In the genomic region with DNA sequence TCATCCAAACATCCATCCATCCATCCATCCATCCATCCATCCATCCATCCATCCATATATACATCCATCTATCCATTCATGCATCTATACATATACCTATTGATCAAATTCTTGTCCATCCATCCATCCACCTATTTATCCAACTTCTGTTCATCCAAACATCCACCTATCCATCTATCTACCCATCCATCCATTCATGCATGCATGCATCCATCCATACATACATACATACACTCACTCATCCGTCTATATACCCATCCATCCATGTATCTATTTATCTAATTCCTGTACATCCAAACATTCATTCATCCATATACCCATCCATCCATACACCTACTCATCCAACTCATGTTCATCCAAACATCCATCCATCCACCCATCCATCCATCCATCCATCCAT, we compare ENCODE assay signal across 18 cellular contexts. TPM values are rescaled to one million over a fixed set of nuclear protein-coding genes. Genes with fewer than 3 reads are reported as not detected.
DNase-seq lines count a peak whose midpoint lies in the region; FAIRE-seq and TF ChIP-seq lines count a peak whose summit lies in the region.
"Had no signal": no experiment of that assay in that cellular context is flagged by ENCODE, and none has a peak within 500 bp of the region (broad histone marks: within the 10 kb centered on the region; RNA-seq: fewer than 3 reads in every experiment).

No MANE protein-coding gene starts in this region.

- no peak overlapping the region for H3K4ac ChIP-seq in H1 (replicated peaks; ENCODE audit: insufficient read length, low read depth, low read length)

- peaks cover 5% of the 10 kb centered on the region; the same call in 1 of the 2 replicates for H3K23me2 ChIP-seq in H1 (ENCODE audit: low read depth, low read length)

- TF ChIP-seq POLR2A in H1 (IDR thresholded peaks at IDR 0.05; ENCODE audit: control extremely low read depth in 1 of 2, low read depth in 2 of 2, low read length in 2 of 2) = no peak

- no peak overlapping the region for H3K9ac ChIP-seq in H1 (replicated peaks in 1 of 4; ENCODE audit: extremely low read depth in 1 of 4, low read depth in 3 of 4, low read length in 3 of 4)
- H3K9ac ChIP-seq: GM23248 had no signal

- no peak overlapping the region for H2AK5ac ChIP-seq in H1 (ENCODE audit: low read depth, low read length)

- H3K4me1 Mint-ChIP-seq in progenitor cell of endocrine pancreas (ENCODE audit: low read depth) = peaks cover 4% of the 10 kb centered on the region
- H3K4me1 Mint-ChIP-seq in activated CD4-positive, alpha-beta T cell treated with anti-CD3 and anti-CD28 coated beads, Interleukin-2, amount 10 ng/mL, durations not matched to agents 7 days and 5 days = peaks cover 10% of the 10 kb centered on the region

- no peak overlapping the region for H3K4me2 ChIP-seq in H1 (ENCODE audit: insufficient read depth in 1 of 2, low read depth in 2 of 2, low read length in 2 of 2)

- FAIRE-seq in H1 (lab: Jason Lieb, UNC) = no peak
- FAIRE-seq: GM12891, GM19239 had no signal

- H2AFZ ChIP-seq in H1 (ENCODE audit: low read length) = no peak overlapping the region
- H2AFZ ChIP-seq: GM23248 had no signal

- H4K5ac ChIP-seq in H1 (ENCODE audit: insufficient read length, low read depth, low read length) = no peak overlapping the region

- POLR2A ChIA-PET in H1 (lab: Charles Lee; ENCODE audit: partially characterized antibody) = no interaction called here
- POLR2A ChIA-PET in activated CD4-positive, alpha-beta T cell treated with anti-CD3 and anti-CD28 coated beads, Interleukin-2, amount 10 ng/mL, durations not matched to agents 7 days and 5 days (lab: Charles Lee) = no interaction called here
- POLR2A ChIA-PET in RWPE1 (lab: Yijun Ruan, JAX; ENCODE audit: low non-redundant PET) = no interaction called here

- H3K27ac Mint-ChIP-seq in progenitor cell of endocrine pancreas = no peak overlapping the region
- no peak overlapping the region for H3K27ac Mint-ChIP-seq in activated CD4-positive, alpha-beta T cell treated with anti-CD3 and anti-CD28 coated beads, Interleukin-2, amount 10 ng/mL, durations not matched to agents 7 days and 5 days
- H3K27ac Mint-ChIP-seq: CD4-positive, alpha-beta memory T cell; H9; HFFc6 had no signal

- TF ChIP-seq RAD21 in H1 (IDR thresholded peaks at IDR 0.05 in 1 of 2, conservative IDR thresholded peaks at IDR 0.05 in 1 of 2; ENCODE audit: low read depth in 2 of 2, low read length in 2 of 2) = no peak

- peaks cover 6% of the 10 kb centered on the region for H3K27me3 Mint-ChIP-seq in progenitor cell of endocrine pancreas
- H3K27me3 Mint-ChIP-seq in activated CD4-positive, alpha-beta T cell treated with anti-CD3 and anti-CD28 coated beads, Interleukin-2, amount 10 ng/mL, durations not matched to agents 7 days and 5 days = peaks cover 14% of the 10 kb centered on the region

- H4K8ac ChIP-seq in H1 (ENCODE audit: extremely low read depth, insufficient read depth, low read length) = no peak overlapping the region

- H3K56ac ChIP-seq in H1 (replicated peaks; ENCODE audit: insufficient read length, low read depth, low read length) = peak overlapping the region; percentile 32

- no peak overlapping the region for H3K23ac ChIP-seq in H1 (ENCODE audit: insufficient read length)

- H3K9me3 ChIP-seq in H1 (ENCODE audit: insufficient read depth in 2 of 2, low read depth in 1 of 2, low read length in 1 of 2) = no peaks in the 10 kb centered on the region

- DNase-seq in H1 (ENCODE audit: low read depth in 1 of 2, low spot score in 2 of 2) (no peak), progenitor cell of endocrine pancreas (ENCODE audit: low spot score, unreplicated experiment) (no peak), RWPE1 (ENCODE audit: low spot score) (no peak)
- no peak for DNase-seq in activated CD4-positive, alpha-beta T cell treated with anti-CD3 and anti-CD28 coated beads, Interleukin-2, amount 10 ng/mL, durations not matched to agents 7 days and 5 days
- DNase-seq: C1 segment of cervical spinal cord; Calu3; CD4-positive, alpha-beta memory T cell; COR-L47; DMS53; DMS79 treated with DMSO at 0.1 percent for 48 hours; GF-D8; GM23248; H9; HFFc6 had no signal

- no peak for TF ChIP-seq CTCF in H1 (IDR thresholded peaks at IDR 0.05; ENCODE audit: control extremely low read depth in 1 of 3, insufficient read depth in 1 of 3, low read depth in 1 of 3, low read length in 3 of 3)
- TF ChIP-seq CTCF in progenitor cell of endocrine pancreas (IDR thresholded peaks at IDR 0.05; ENCODE audit: unreplicated experiment) = no peak
- no peak for TF ChIP-seq CTCF in RWPE1 (conservative IDR thresholded peaks at IDR 0.05; ENCODE audit: low read depth)

- TF ChIP-seq EP300 in H1 (IDR thresholded peaks at IDR 0.05; ENCODE audit: borderline replicate concordance in 1 of 2, low read depth in 2 of 2, low read length in 2 of 2) = no peak

- H2BK12ac ChIP-seq in H1 (ENCODE audit: low read depth, low read length) = no peak overlapping the region

- H3K36me3 Mint-ChIP-seq in progenitor cell of endocrine pancreas (ENCODE audit: insufficient read depth) = no peaks in the 10 kb centered on the region
- no peaks in the 10 kb centered on the region for H3K36me3 Mint-ChIP-seq in activated CD4-positive, alpha-beta T cell treated with anti-CD3 and anti-CD28 coated beads, Interleukin-2, amount 10 ng/mL, durations not matched to agents 7 days and 5 days (ENCODE audit: low read depth)
- H3K36me3 Mint-ChIP-seq: CD4-positive, alpha-beta memory T cell had no signal

- CTCF ChIA-PET in H1 (lab: Charles Lee; ENCODE audit: partially characterized antibody) (no interaction called here), RWPE1 (lab: Yijun Ruan, JAX) (no interaction called here)
- CTCF ChIA-PET in activated CD4-positive, alpha-beta T cell treated with anti-CD3 and anti-CD28 coated beads, Interleukin-2, amount 10 ng/mL, durations not matched to agents 7 days and 5 days (lab: Charles Lee) = no interaction called here

- no peaks in the 10 kb centered on the region for H3K36me3 ChIP-seq in H1 (ENCODE audit: control insufficient read depth in 2 of 4, insufficient read depth in 4 of 4, low read length in 3 of 4)

- H3K4me3 Mint-ChIP-seq in progenitor cell of endocrine pancreas (ENCODE audit: low read depth) = no peak overlapping the region
- no peak overlapping the region for H3K4me3 Mint-ChIP-seq in activated CD4-positive, alpha-beta T cell treated with anti-CD3 and anti-CD28 coated beads, Interleukin-2, amount 10 ng/mL, durations not matched to agents 7 days and 5 days
- H3K4me3 Mint-ChIP-seq: CD4-positive, alpha-beta memory T cell; H9; HFFc6 had no signal

- H3K4me3 ChIP-seq in H1 (ENCODE audit: extremely low read depth in 1 of 4, insufficient read depth in 2 of 4, low read depth in 3 of 4, low read length in 4 of 4) = no peak overlapping the region
- H3K4me3 ChIP-seq: GM23248 had no signal

- 74 to 100% methylated on average over 1 of the region's 1 CpG for WGBS in H1 (ENCODE audit: extremely low coverage in 1 of 2, insufficient coverage in 1 of 2, insufficient read length in 1 of 2, insufficient replicate concordance in 2 of 2, low coverage in 1 of 2, low lambda C conversion rate in 2 of 2, missing lambda C conversion rate in 1 of 2), 2 experiments

- no peak overlapping the region for H2BK20ac ChIP-seq in H1 (ENCODE audit: low read length)

- H3K79me1 ChIP-seq in H1 (ENCODE audit: low read depth, low read length) = no peaks in the 10 kb centered on the region

- no peak overlapping the region for H2BK5ac ChIP-seq in H1 (ENCODE audit: low read depth, low read length)

- H4K91ac ChIP-seq in H1 (replicated peaks; ENCODE audit: insufficient read length, low read length) = no peak overlapping the region

- no peaks in the 10 kb centered on the region for H4K20me1 ChIP-seq in H1 (replicated peaks in 1 of 2; ENCODE audit: control insufficient read depth in 1 of 2, insufficient read depth in 2 of 2, low read length in 2 of 2)

- H3K18ac ChIP-seq in H1 (ENCODE audit: extremely low read depth, low read length) = no peak overlapping the region

- no peaks in the 10 kb centered on the region for H3K27me3 ChIP-seq in H1 (replicated peaks in 1 of 4; ENCODE audit: control insufficient read depth in 3 of 4, extremely low read depth in 1 of 4, insufficient read depth in 3 of 4, low read length in 3 of 4)

- no peak overlapping the region for H2BK120ac ChIP-seq in H1 (replicated peaks; ENCODE audit: low read depth, low read length)

- peaks cover 4% of the 10 kb centered on the region for H3K9me3 Mint-ChIP-seq in progenitor cell of endocrine pancreas (ENCODE audit: low read depth)
- H3K9me3 Mint-ChIP-seq in activated CD4-positive, alpha-beta T cell treated with anti-CD3 and anti-CD28 coated beads, Interleukin-2, amount 10 ng/mL, durations not matched to agents 7 days and 5 days = no peaks in the 10 kb centered on the region
- H3K9me3 Mint-ChIP-seq: H9, HFFc6 had no signal

- peaks cover 0 to 2% (median 0%) of the 10 kb centered on the region in 4 experiments; a peak in 1 of 7 replicates for H3K4me1 ChIP-seq in H1 (replicated peaks in 1 of 4; ENCODE audit: control insufficient read depth in 3 of 4, insufficient read depth in 4 of 4, low read length in 3 of 4)

- no peak overlapping the region for H3K14ac ChIP-seq in H1 (ENCODE audit: insufficient read length)

- peak overlapping the region; percentile 95 for H3K27ac ChIP-seq in angular gyrus (ENCODE audit: low read depth, low read length)
- H3K27ac ChIP-seq in H1 (ENCODE audit: low read depth, low read length) = no peak overlapping the region
- H3K27ac ChIP-seq in temporal lobe (ENCODE audit: low read depth, low read length) = peak overlapping the region; percentile 21
- H3K27ac ChIP-seq in RWPE1 = no peak overlapping the region
- H3K27ac ChIP-seq: GM23248 had no signal

- H3K79me2 ChIP-seq in H1 (ENCODE audit: control insufficient read depth in 1 of 2, insufficient read depth in 2 of 2, low read length in 2 of 2) = no peaks in the 10 kb centered on the region

- no peak overlapping the region for H2BK15ac ChIP-seq in H1 (ENCODE audit: low read length)

TF ChIP-seq in H1, 55 proteins besides CTCF, POLR2A, EP300 and RAD21 (continues in another document):
- TF ChIP-seq POLR2AphosphoS5 (IDR thresholded peaks at IDR 0.05; ENCODE audit: low read depth, low read length) = no peak
- TF ChIP-seq SAP30 (IDR thresholded peaks at IDR 0.05; ENCODE audit: insufficient read depth, insufficient replicate concordance, low read length) = no peak
- no peak for TF ChIP-seq EGR1 (IDR thresholded peaks at IDR 0.05; ENCODE audit: borderline replicate concordance, low read depth, low read length)

RNA-seq across cellular contexts. Expression of a gene that starts 19.3 kb away (rescaled TPM):
- 247 and 248 TPM in 2 replicates for total RNA-seq in H1 (2021; fragmentation: NEBNext Ultra II Directional; extraction: Animal tissue kit (Norgen Biotek cat#: 25700))
- polyA plus RNA-seq in H1 (2011; rRNA removed) = 118 and 146 TPM in 2 replicates
- 153 TPM for polyA plus RNA-seq in H1 (2011; cell fraction: cytosol; rRNA removed)
- 79.3 TPM for polyA plus RNA-seq in H1 (2011; cell fraction: nucleus; rRNA removed)
- 196 to 243 TPM (median 207 TPM) in 4 replicates for polyA plus RNA-seq in H1 (2012, experiment 1 of 2)
- 105 TPM for polyA plus RNA-seq in H1 (2012, experiment 2 of 2)
- polyA plus RNA-seq in H1 (2013, experiment 1 of 2) = 137 TPM
- 144 TPM for polyA plus RNA-seq in H1 (2013, experiment 2 of 2)
- polyA minus RNA-seq in H1 (2011; rRNA and poly(A)+ RNA removed) = 70.2 and 81.8 TPM in 2 replicates
- 59.7 TPM for polyA minus RNA-seq in H1 (2011; cell fraction: cytosol; rRNA and poly(A)+ RNA removed)
- polyA minus RNA-seq in H1 (2011; cell fraction: nucleus; rRNA and poly(A)+ RNA removed) = 41.3 TPM
- 175 TPM for total RNA-seq in temporal lobe
- total RNA-seq in progenitor cell of endocrine pancreas = 105 and 111 TPM in 2 replicates
- 100 to 1,000 TPM; 182 to 190 TPM for total RNA-seq in activated CD4-positive, alpha-beta T cell treated with anti-CD3 and anti-CD28 coated beads, Interleukin-2, amount 10 ng/mL, durations not matched to agents 7 days and 5 days

Comparison
In these comparisons a context has a peak if more than half of its experiments do, and no peak if none do; other contexts are left out.
1. H3K27ac ChIP-seq: peak in angular gyrus (single experiment) and temporal lobe (single experiment); none in H1 (single experiment) and RWPE1 (single experiment).